Comparison of ENCODE assay signal across 30 cellular contexts in genomic region chr10:48769706-48770105, GRCh38.
"Had no signal": no experiment of that assay in that cellular context is flagged by ENCODE, and none has a peak within 500 bp of the region (broad histone marks: within the 10 kb centered on the region; RNA-seq: fewer than 3 reads in every experiment).

No MANE protein-coding gene starts in this region.

- H3K36me3 ChIP-seq: brain microvascular endothelial cell, esophagus muscularis mucosa, gastrocnemius medialis, WERI-Rb-1 had no signal

- H3K4me3 ChIP-seq: esophagus muscularis mucosa, gastrocnemius medialis had no signal

- H3K4me1 ChIP-seq: esophagus muscularis mucosa, foreskin keratinocyte, gastrocnemius medialis had no signal

- H3K27ac ChIP-seq: brain microvascular endothelial cell, esophagus muscularis mucosa, foreskin keratinocyte, gastrocnemius medialis, WERI-Rb-1 had no signal

- H3K27me3 ChIP-seq: brain microvascular endothelial cell, esophagus muscularis mucosa, gastrocnemius medialis had no signal

- H3K9me3 ChIP-seq: esophagus muscularis mucosa, gastrocnemius medialis had no signal

- DNase-seq: activated CD4-positive, alpha-beta T cell treated with anti-CD3 and anti-CD28 coated beads for 4 hours; activated CD4-positive, alpha-beta T cell treated with anti-CD3 and anti-CD28 coated beads, Interleukin-2, amount 50 U/mL, for 1 hour; activated CD4-positive, alpha-beta T cell treated with anti-CD3 and anti-CD28 coated beads, Interleukin-2, amount 50 U/mL, for 48 hours; activated CD4-positive, CD25-positive, alpha-beta regulatory T cell; activated CD4-positive, CD25-positive, alpha-beta regulatory T cell treated with anti-CD3 and anti-CD28 coated beads, Interleukin-2, amount 50 U/mL, for 72 hours; activated CD8-positive, alpha-beta memory T cell treated with anti-CD3 and anti-CD28 coated beads for 24 hours; activated CD8-positive, alpha-beta memory T cell treated with anti-CD3 and anti-CD28 coated beads, Interleukin-2, amount 50 U/mL, for 4 hours; activated CD8-positive, alpha-beta T cell treated with anti-CD3 and anti-CD28 coated beads for 36 hours; activated gamma-delta T cell; activated naive CD4-positive, alpha-beta T cell; activated naive CD4-positive, alpha-beta T cell treated with anti-CD3 and anti-CD28 coated beads, Interleukin-2, amount 50 U/mL, for 16 hours; activated T-cell treated with anti-CD3 and anti-CD28 coated beads for 4 hours; activated T-cell treated with anti-CD3 and anti-CD28 coated beads, Interleukin-2, amount 50 U/mL, for 24 hours; activated T-cell treated with anti-CD3 and anti-CD28 coated beads, Interleukin-2, amount 50 U/mL, for 72 hours; amniotic stem cell; anterior cingulate cortex; brain microvascular endothelial cell; cortex of kidney; dermis blood vessel endothelial cell; effector CD4-positive, alpha-beta T cell; effector memory CD8-positive, alpha-beta T cell; erythroblast; foreskin keratinocyte; gastrocnemius medialis; glutamatergic neuron; T-helper 1 cell; T-helper 17 cell; T1000; WERI-Rb-1 had no signal
